28 cellular contexts compared by ENCODE assay signal in genomic region chr16:2701713-2702437, GRCh38.
"Had no signal": no experiment of that assay in that cellular context is flagged by ENCODE, and none has a peak within 500 bp of the region (broad histone marks: within the 10 kb centered on the region; RNA-seq: fewer than 3 reads in every experiment).

No MANE protein-coding gene starts in this region.

- H3K4me3 ChIP-seq: body of pancreas, colonic mucosa, esophagus squamous epithelium, gastroesophageal sphincter, heart right ventricle had no signal

- H3K9me3 ChIP-seq: body of pancreas, colonic mucosa, esophagus squamous epithelium, gastroesophageal sphincter, heart right ventricle had no signal

- H3K27ac ChIP-seq: body of pancreas, colonic mucosa, epithelial cell of prostate, esophagus squamous epithelium, gastroesophageal sphincter had no signal

- DNase-seq: activated CD4-positive, alpha-beta T cell treated with anti-CD3 and anti-CD28 coated beads for 36 hours; activated CD4-positive, alpha-beta T cell treated with anti-CD3 and anti-CD28 coated beads, Interleukin-2, amount 50 U/mL, for 1 hour; activated CD4-positive, alpha-beta T cell treated with anti-CD3 and anti-CD28 coated beads, Interleukin-2, amount 50 U/mL, for 48 hours; activated CD4-positive, CD25-positive, alpha-beta regulatory T cell; activated CD4-positive, CD25-positive, alpha-beta regulatory T cell treated with anti-CD3 and anti-CD28 coated beads, Interleukin-2, amount 50 U/mL, for 72 hours; activated CD8-positive, alpha-beta memory T cell treated with anti-CD3 and anti-CD28 coated beads for 24 hours; activated CD8-positive, alpha-beta T cell treated with anti-CD3 and anti-CD28 coated beads for 36 hours; activated effector memory CD4-positive, alpha-beta T cell treated with Interleukin-2 at 50 U/mL for 16 hours; activated gamma-delta T cell treated with Interleukin-2 at 50 U/mL for 16 hours; activated naive CD4-positive, alpha-beta T cell treated with anti-CD3 and anti-CD28 coated beads, Interleukin-2, amount 50 U/mL, for 16 hours; activated naive CD4-positive, alpha-beta T cell treated with Interleukin-2 at 50 U/mL for 16 hours; activated T-cell treated with anti-CD3 and anti-CD28 coated beads, Interleukin-2, amount 50 U/mL, for 4 hours; amygdala; aorta; body of pancreas; central memory CD4-positive, alpha-beta T cell; cerebellar nuclear complex; colonic mucosa; effector CD8-positive, alpha-beta T cell; esophagus squamous epithelium; foreskin melanocyte; T-helper 2 cell had no signal

- FAIRE-seq: endometrium, endothelial cell of umbilical vein had no signal

- H3K4me1 ChIP-seq: body of pancreas, colonic mucosa, esophagus squamous epithelium, gastroesophageal sphincter had no signal

- H3K27me3 ChIP-seq: body of pancreas, colonic mucosa, esophagus squamous epithelium, gastroesophageal sphincter, heart right ventricle had no signal

- ATAC-seq: activated CD4-positive, alpha-beta T cell treated with anti-CD3 and anti-CD28 coated beads for 36 hours; activated CD8-positive, alpha-beta T cell treated with anti-CD3 and anti-CD28 coated beads for 36 hours; activated T-cell treated with anti-CD3 and anti-CD28 coated beads, Interleukin-2, amount 50 U/mL, for 4 hours; activated T-helper 17 cell treated with anti-CD3 and anti-CD28 coated beads, Interleukin-2, amount 50 U/mL, for 72 hours; body of pancreas; gastroesophageal sphincter had no signal
